Comparison of ENCODE assay signal across 9 cellular contexts in the genomic region with DNA sequence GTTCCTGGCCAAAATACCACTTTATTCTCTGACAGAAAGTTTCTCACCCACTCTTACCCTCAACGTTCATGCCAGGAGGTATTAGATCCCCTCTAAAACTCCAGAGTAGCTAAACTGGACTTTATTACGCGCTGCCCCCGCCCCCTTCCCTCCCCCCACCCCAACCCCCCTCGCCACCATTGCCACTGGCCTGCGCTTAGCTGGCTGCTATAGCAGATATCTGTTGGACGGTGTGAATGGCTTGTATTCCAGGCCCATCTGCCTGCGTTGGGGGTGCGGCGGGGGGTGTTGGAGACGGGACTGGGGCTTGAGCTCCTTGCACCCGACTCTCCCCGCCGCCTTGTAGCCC. TPM values are rescaled to one million over a fixed set of nuclear protein-coding genes. Genes with fewer than 3 reads are reported as not detected.
A peak's percentile ranks its signal among the peaks of the same experiment; 100 is the strongest.
DNase-seq lines count a peak whose midpoint lies in the region; ATAC-seq and TF ChIP-seq lines count a peak whose summit lies in the region.
"Had no signal": no experiment of that assay in that cellular context is flagged by ENCODE, and none has a peak within 500 bp of the region (broad histone marks: within the 10 kb centered on the region; RNA-seq: fewer than 3 reads in every experiment).

No MANE protein-coding gene starts in this region.

- H3K9me3 ChIP-seq in thoracic aorta: no peaks in the 10 kb centered on the region

- no peaks in the 10 kb centered on the region for H3K27me3 ChIP-seq in layer of hippocampus (ENCODE audit: control insufficient read depth, insufficient read depth, low read length)
- H3K27me3 ChIP-seq in thoracic aorta (replicated peaks; ENCODE audit: insufficient read depth): no peaks in the 10 kb centered on the region

- CTCF ChIA-PET in activated CD4-positive, alpha-beta T cell treated with anti-CD3 and anti-CD28 coated beads for 36 hours (lab: Charles Lee): interaction anchor here (0.7 to 8.9 kb wide), 5 partner anchors 12 to 575 kb away, joined by 3 to 150 read pairs (median 4); a partner anchor contains a TSS

- peaks cover 6% of the 10 kb centered on the region for H3K36me3 ChIP-seq in thoracic aorta

- ATAC-seq in activated CD4-positive, alpha-beta T cell treated with anti-CD3 and anti-CD28 coated beads for 36 hours: no peak
- ATAC-seq in thoracic aorta (ENCODE audit: insufficient number of reproducible peaks, low FRiP score, low read depth): no peak
- no peak for ATAC-seq in HG03521 (IDR thresholded peaks at IDR 0.05; ENCODE audit: unreplicated experiment)
- ATAC-seq in GM21390 (IDR thresholded peaks at IDR 0.05; ENCODE audit: unreplicated experiment): no peak

- peak overlapping the region; percentile 99 for H3K4me3 ChIP-seq in thoracic aorta

- TF ChIP-seq CTCF in thoracic aorta (IDR thresholded peaks at IDR 0.05): no peak

- H3K27ac ChIP-seq in layer of hippocampus (ENCODE audit: low read depth, low read length): peak overlapping the region; percentile 99
- H3K27ac ChIP-seq in thoracic aorta: peak overlapping the region; percentile 93 to 97

- peaks cover 9 to 28% of the 10 kb centered on the region in 2 donors for H3K4me1 ChIP-seq in thoracic aorta (ENCODE audit: control insufficient read depth in 1 of 2, low read depth in 2 of 2)

- H3K9me3 Mint-ChIP-seq in activated CD4-positive, alpha-beta T cell treated with anti-CD3 and anti-CD28 coated beads for 36 hours (ENCODE audit: low read depth): no peaks in the 10 kb centered on the region
- H3K9me3 Mint-ChIP-seq in activated naive CD8-positive, alpha-beta T cell (ENCODE audit: low read depth): no peaks in the 10 kb centered on the region

- intact Hi-C loops in activated CD4-positive, alpha-beta T cell treated with anti-CD3 and anti-CD28 coated beads for 36 hours (cut with DNase I, micrococcal nuclease): loop anchor here (5.0 to 10.0 kb wide), 4 partner anchors 233 to 887 kb away; a partner anchor contains a TSS

- POLR2A ChIA-PET in activated CD4-positive, alpha-beta T cell treated with anti-CD3 and anti-CD28 coated beads for 36 hours (lab: Charles Lee): interaction anchor here (0.5 to 0.9 kb wide), 6 partner anchors 11 to 484 kb away, joined by 3 to 4 read pairs (median 4); no protein-coding TSS in a partner anchor

- peaks cover 36% of the 10 kb centered on the region for H3K4me1 Mint-ChIP-seq in activated CD4-positive, alpha-beta T cell treated with anti-CD3 and anti-CD28 coated beads for 36 hours
- peaks cover 35% of the 10 kb centered on the region for H3K4me1 Mint-ChIP-seq in activated naive CD8-positive, alpha-beta T cell (ENCODE audit: low read depth)

- peaks cover 19% of the 10 kb centered on the region for H3K36me3 Mint-ChIP-seq in activated CD4-positive, alpha-beta T cell treated with anti-CD3 and anti-CD28 coated beads for 36 hours (ENCODE audit: low read depth)
- no peaks in the 10 kb centered on the region for H3K36me3 Mint-ChIP-seq in activated naive CD8-positive, alpha-beta T cell

- DNase-seq in activated CD4-positive, alpha-beta T cell treated with anti-CD3 and anti-CD28 coated beads for 36 hours: no peak
- no peak for DNase-seq in activated CD4-positive, alpha-beta T cell treated with anti-CD3 and anti-CD28 coated beads, Interleukin-2, amount 50 U/mL, for 48 hours
- DNase-seq in thoracic aorta (ENCODE audit: low spot score) (no peak), SIG-M5 (lab: John Stamatoyannopoulos, UW) (no peak)

- H3K27me3 Mint-ChIP-seq in activated CD4-positive, alpha-beta T cell treated with anti-CD3 and anti-CD28 coated beads for 36 hours: no peaks in the 10 kb centered on the region
- no peaks in the 10 kb centered on the region for H3K27me3 Mint-ChIP-seq in activated naive CD8-positive, alpha-beta T cell

- peak overlapping the region; percentile 95 for H3K4me3 Mint-ChIP-seq in activated CD4-positive, alpha-beta T cell treated with anti-CD3 and anti-CD28 coated beads for 36 hours
- H3K4me3 Mint-ChIP-seq in activated naive CD8-positive, alpha-beta T cell: peak overlapping the region; percentile 94

- peak overlapping the region; percentile 93 for H3K27ac Mint-ChIP-seq in activated CD4-positive, alpha-beta T cell treated with anti-CD3 and anti-CD28 coated beads for 36 hours
- peak overlapping the region; percentile 98 for H3K27ac Mint-ChIP-seq in activated naive CD8-positive, alpha-beta T cell

RNA-seq across cellular contexts. Expression of a gene that starts 0.6 kb away (rescaled TPM):
- 1 to 10 TPM; 8.3 to 8.5 TPM for total RNA-seq in activated CD4-positive, alpha-beta T cell treated with anti-CD3 and anti-CD28 coated beads for 36 hours
- total RNA-seq in thoracic aorta: 10 to 100 TPM; 17.8 to 30.9 TPM

RNA-seq across cellular contexts. Expression of a gene that starts 3.9 kb away (rescaled TPM):
- total RNA-seq in activated CD4-positive, alpha-beta T cell treated with anti-CD3 and anti-CD28 coated beads for 36 hours: 1 to 10 TPM; 1.0 to 1.3 TPM
- 1 to 10 TPM in 1 of 2 donors, under 1 TPM in 1; 0.49 to 1.5 TPM for total RNA-seq in thoracic aorta

RNA-seq across cellular contexts. Expression of a gene that starts 12.1 kb away (rescaled TPM):
- total RNA-seq in activated CD4-positive, alpha-beta T cell treated with anti-CD3 and anti-CD28 coated beads for 36 hours: 100 to 1,000 TPM; 162 to 166 TPM
- total RNA-seq in thoracic aorta: 10 to 100 TPM; 36.4 to 61.7 TPM

RNA-seq across cellular contexts. Expression of a gene that starts 23.1 kb away (rescaled TPM):
- total RNA-seq in activated CD4-positive, alpha-beta T cell treated with anti-CD3 and anti-CD28 coated beads for 36 hours: not detected
- total RNA-seq in thoracic aorta: 1 to 10 TPM in 1 of 2 donors, not detected in 1; 1.3 TPM
- total RNA-seq: pulmonary artery endothelial cell had no signal
